In the genomic region with DNA sequence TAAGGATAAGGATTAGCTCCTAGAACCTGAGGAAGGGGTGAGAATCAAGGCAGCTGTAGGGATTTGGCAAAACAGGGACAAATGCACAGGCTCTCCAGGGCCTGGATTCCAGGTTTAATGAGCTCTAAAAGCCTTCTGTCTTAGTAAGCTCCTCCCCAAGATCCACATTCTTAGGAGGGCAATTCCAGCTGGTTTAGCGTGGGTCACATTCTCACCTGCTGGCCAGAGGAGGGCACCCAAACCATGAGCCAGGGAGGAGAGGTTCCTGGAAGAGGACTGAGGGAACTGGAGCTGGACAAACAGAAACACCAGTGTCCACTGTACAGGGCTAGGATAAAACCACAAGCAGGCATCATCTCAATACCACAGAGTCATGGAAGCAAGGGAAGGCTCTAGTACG, we compare ENCODE assay signal across 15 cellular contexts.
DNase-seq lines count a peak whose midpoint lies in the region; ATAC-seq and TF ChIP-seq lines count a peak whose summit lies in the region.
"Had no signal": no experiment of that assay in that cellular context is flagged by ENCODE, and none has a peak within 500 bp of the region (broad histone marks: within the 10 kb centered on the region; RNA-seq: fewer than 3 reads in every experiment).

No MANE protein-coding gene starts in this region.

- in situ Hi-C loops in KBM-7 (cut with MboI; ENCODE audit: low pct_unique_long_range_greater_than_20kb, low sequenced_read_pairs), result no loop called here

- no peaks in the 10 kb centered on the region for H3K27me3 ChIP-seq in WERI-Rb-1 (ENCODE audit: insufficient read depth, low read depth, severe bottlenecking)
- H3K27me3 ChIP-seq: gastrocnemius medialis had no signal

- H3K4me3 ChIP-seq in AG09309 (ENCODE audit: control insufficient read depth, low read depth, low read length) (no peak overlapping the region), WERI-Rb-1 (ENCODE audit: low read depth, low read length) (no peak overlapping the region)
- H3K4me3 ChIP-seq: gastrocnemius medialis, PC-9 had no signal

- no peak for DNase-seq in AG09309 (ENCODE audit: low read depth)
- DNase-seq in HCEC 1CT, result peak; percentile 56
- peak; percentile 33 for DNase-seq in WERI-Rb-1
- DNase-seq in islet precursor cell, result peak; percentile 86
- no peak for DNase-seq in activated CD8-positive, alpha-beta memory T cell treated with anti-CD3 and anti-CD28 coated beads for 24 hours
- no peak for DNase-seq in KBM-7
- DNase-seq in activated CD4-positive, alpha-beta T cell treated with anti-CD3 and anti-CD28 coated beads for 4 hours, result no peak
- DNase-seq: activated T-cell treated with anti-CD3 and anti-CD28 coated beads, Interleukin-2, amount 50 U/mL, for 24 hours; CD4-positive, alpha-beta memory T cell; central memory CD4-positive, alpha-beta T cell; gastrocnemius medialis; NCI-H1436 treated with DMSO at 0.1 percent for 48 hours; retina had no signal

- no peak overlapping the region for H3K27ac ChIP-seq in WERI-Rb-1
- H3K27ac ChIP-seq: gastrocnemius medialis, PC-9 had no signal

- no peaks in the 10 kb centered on the region for H3K36me3 ChIP-seq in WERI-Rb-1
- H3K36me3 ChIP-seq: gastrocnemius medialis had no signal

- peak; percentile 39 for TF ChIP-seq CTCF in AG09309 (IDR thresholded peaks at IDR 0.05; ENCODE audit: control insufficient read depth, insufficient read depth, low read depth, low read length, missing control alignments)
- peak; percentile 40; the same call in 1 of the 2 replicates for TF ChIP-seq CTCF in WERI-Rb-1 (IDR thresholded peaks at IDR 0.05; ENCODE audit: low read depth, low read length)

- no peaks in the 10 kb centered on the region for H3K9me3 ChIP-seq in WERI-Rb-1 (ENCODE audit: severe bottlenecking)
- H3K9me3 ChIP-seq: gastrocnemius medialis had no signal

- ATAC-seq in esophagus mucosa, result no peak
- ATAC-seq: gastrocnemius medialis had no signal

Comparison
In these comparisons a context has a peak if more than half of its experiments do, and no peak if none do; other contexts are left out.
1. DNase-seq: peak in HCEC 1CT (single experiment), WERI-Rb-1 (single experiment) and islet precursor cell (single experiment); none in AG09309 (single experiment), activated CD8-positive, alpha-beta memory T cell treated with anti-CD3 and anti-CD28 coated beads for 24 hours (single experiment), KBM-7 (single experiment) and activated CD4-positive, alpha-beta T cell treated with anti-CD3 and anti-CD28 coated beads for 4 hours (0 of 2).